Comparison of ENCODE assay signal across 17 cellular contexts in genomic region chr13:98405690-98406344, GRCh38.
DNase-seq lines count a peak whose midpoint lies in the region; ATAC-seq, FAIRE-seq and TF ChIP-seq lines count a peak whose summit lies in the region.
"Had no signal": no experiment of that assay in that cellular context is flagged by ENCODE, and none has a peak within 500 bp of the region (broad histone marks: within the 10 kb centered on the region; RNA-seq: fewer than 3 reads in every experiment).

No MANE protein-coding gene starts in this region.

- H2AK5ac ChIP-seq in IMR-90 (ENCODE audit: low read depth, low read length) = no peak overlapping the region

- no peak overlapping the region for H2AK9ac ChIP-seq in IMR-90 (replicated peaks; ENCODE audit: low read depth, low read length, poor library complexity)

- no TSS peak for BruUV-seq in IMR-90 (replicated peaks; lab: Mats Ljungman, UMichigan)

- 100% methylated on average over 1 of the region's 8 CpGs; no CpG with 5 or more reads in 1 of the 2 experiments for WGBS in IMR-90 (ENCODE audit: extremely low coverage in 2 of 2, insufficient read length in 1 of 2), 2 experiments
- WGBS in body of pancreas, 2 donors = 10 to 19% methylated on average over 8 of the region's 8 CpGs
- 9 to 52% (median 20%) methylated on average over 8 of the region's 8 CpGs for WGBS in small intestine, 3 donors

- CTCF ChIA-PET in IMR-90 (lab: Yijun Ruan, JAX) = no interaction called here

- no peak overlapping the region for H2BK120ac ChIP-seq in IMR-90 (ENCODE audit: low read depth, low read length)

- dilution Hi-C loops in IMR-90 (cut with HindIII; ENCODE audit: low sequenced_read_pairs, unreplicated experiment) = no loop called here

- no peak overlapping the region for H4K8ac ChIP-seq in IMR-90 (ENCODE audit: low read depth in 2 of 2, low read length in 2 of 2)

- no peak for TF ChIP-seq CTCF in IMR-90 (conservative IDR thresholded peaks at IDR 0.05; ENCODE audit: low read depth, low read length)
- no peak for TF ChIP-seq CTCF in body of pancreas (IDR thresholded peaks at IDR 0.05)

- H4K20me1 ChIP-seq in IMR-90 (ENCODE audit: insufficient read depth, low read length) = peaks cover 3% of the 10 kb centered on the region; the same call in 1 of the 2 replicates

- H2BK20ac ChIP-seq in IMR-90 (ENCODE audit: low read depth, low read length) = no peak overlapping the region

- H3K36me3 ChIP-seq in IMR-90 (ENCODE audit: control insufficient read depth, insufficient read depth, low read length) (peaks cover 35% of the 10 kb centered on the region), body of pancreas (replicated peaks in 1 of 2; ENCODE audit: insufficient read depth in 1 of 2, low read depth in 2 of 2) (no peaks in the 10 kb centered on the region), small intestine (ENCODE audit: control insufficient read depth in 2 of 2, insufficient read depth in 2 of 2, low read length in 2 of 2) (peaks cover 0 to 2% of the 10 kb centered on the region in 2 donors)
- H3K36me3 ChIP-seq: Peyer's patch had no signal

- no peaks in the 10 kb centered on the region for H3K9me3 ChIP-seq in IMR-90 (ENCODE audit: control insufficient read depth, insufficient read depth, low read length)
- no peaks in the 10 kb centered on the region for H3K9me3 ChIP-seq in body of pancreas
- H3K9me3 ChIP-seq in small intestine (ENCODE audit: control insufficient read depth, low read depth) = no peaks in the 10 kb centered on the region
- H3K9me3 ChIP-seq: Peyer's patch, right atrium auricular region had no signal

- DNase-seq in IMR-90 = no peak
- DNase-seq in NCI-H2081 (lab: John Stamatoyannopoulos, UW) = peak; percentile 76 to 94
- peak in 1 of 4 donors; percentile 42 for DNase-seq in body of pancreas
- peak; percentile 36 for DNase-seq in small intestine
- DNase-seq in HPDE6-E6E7 (ENCODE audit: extremely low spot score) = no peak
- DNase-seq in NCI-H226 = no peak
- DNase-seq in T-helper 9 cell = no peak
- DNase-seq: activated CD4-positive, alpha-beta T cell treated with anti-CD3 and anti-CD28 coated beads for 1 hour; brain microvascular endothelial cell; NCI-H526 treated with DMSO at 0.1 percent for 48 hours; Peyer's patch; T1000 had no signal

- no peak overlapping the region for H2BK15ac ChIP-seq in IMR-90 (ENCODE audit: low read depth, low read length)

- H3K4me1 ChIP-seq in IMR-90 (ENCODE audit: control insufficient read depth, insufficient read depth, low read length) (no peaks in the 10 kb centered on the region), body of pancreas (peaks cover 26% of the 10 kb centered on the region), small intestine (ENCODE audit: control insufficient read depth in 2 of 2, insufficient read depth in 1 of 2, low read depth in 1 of 2, low read length in 1 of 2) (no peaks in the 10 kb centered on the region)
- H3K4me1 ChIP-seq: Peyer's patch, right atrium auricular region had no signal

- in situ Hi-C loops in IMR-90 (cut with MboI; ENCODE audit: low sequenced_read_pairs) = no loop called here

- no peak for ATAC-seq in IMR-90 (ENCODE audit: low read depth)
- ATAC-seq in body of pancreas = peak; percentile 57

- FAIRE-seq in small intestine (lab: Jason Lieb, UNC) = no peak
- FAIRE-seq: endometrium, G401.6 had no signal

- no peak overlapping the region for H3K14ac ChIP-seq in IMR-90 (replicated peaks; ENCODE audit: low read depth, low read length)

- H3K9ac ChIP-seq in IMR-90 (ENCODE audit: low read depth, low read length) = no peak overlapping the region

- no peak for TF ChIP-seq POLR2A in IMR-90 (IDR thresholded peaks at IDR 0.05; ENCODE audit: low read depth, low read length)
- no peak for TF ChIP-seq POLR2A in body of pancreas (IDR thresholded peaks at IDR 0.05)

- H2BK5ac ChIP-seq in IMR-90 (ENCODE audit: low read depth, low read length, poor library complexity, severe bottlenecking) = no peak overlapping the region

- POLR2A ChIA-PET in IMR-90 (lab: Charles Lee; ENCODE audit: unreplicated experiment) = no interaction called here

- no peak overlapping the region for H3K4me3 ChIP-seq in IMR-90 (ENCODE audit: insufficient read depth, low read depth, low read length)
- H3K4me3 ChIP-seq in body of pancreas = no peak overlapping the region
- no peak overlapping the region for H3K4me3 ChIP-seq in small intestine (ENCODE audit: low read depth in 1 of 2, low read length in 2 of 2)
- H3K4me3 ChIP-seq: coronary artery, Peyer's patch, right atrium auricular region, SK-N-MC had no signal

- peaks cover 14 to 37% of the 10 kb centered on the region in 2 experiments for H3K79me1 ChIP-seq in IMR-90 (ENCODE audit: low read depth in 1 of 2, low read length in 2 of 2)

- no peak overlapping the region for H3K4me2 ChIP-seq in IMR-90 (ENCODE audit: low read depth, low read length)

- intact Hi-C loops in IMR-90 (cut with micrococcal nuclease) = no loop called here
- intact Hi-C loops in body of pancreas (cut with DNase I) = loop anchor here (10.0 kb wide), 1 partner anchor 261 kb away; the partner anchor contains the start of gene FARP1

- H2AFZ ChIP-seq in IMR-90 (replicated peaks; ENCODE audit: low read length, poor library complexity) = no peak overlapping the region

- H3K27me3 ChIP-seq in IMR-90 (ENCODE audit: control insufficient read depth, insufficient read depth, low read length) (no peaks in the 10 kb centered on the region), body of pancreas (no peaks in the 10 kb centered on the region), small intestine (ENCODE audit: control insufficient read depth in 2 of 2, insufficient read depth in 2 of 2, low read length in 2 of 2) (no peaks in the 10 kb centered on the region)
- H3K27me3 ChIP-seq: brain microvascular endothelial cell, Peyer's patch, right atrium auricular region had no signal

- H3K18ac ChIP-seq in IMR-90 (ENCODE audit: low read depth, low read length) = no peak overlapping the region

- TF ChIP-seq RAD21 in IMR-90 (IDR thresholded peaks at IDR 0.05; ENCODE audit: low read length) = no peak

- no peak overlapping the region for H4K91ac ChIP-seq in IMR-90 (ENCODE audit: insufficient read depth, low read depth, low read length)

- H3K27ac ChIP-seq in IMR-90 (ENCODE audit: insufficient read depth, low read length) (no peak overlapping the region), body of pancreas (peak overlapping the region; percentile 5 to 66 (median 48)), small intestine (ENCODE audit: low read depth in 1 of 2, low read length in 1 of 2) (no peak overlapping the region)
- H3K27ac ChIP-seq: brain microvascular endothelial cell, coronary artery, Peyer's patch, right atrium auricular region, SK-N-MC had no signal

- no peak overlapping the region for H3K4ac ChIP-seq in IMR-90 (ENCODE audit: low read depth, low read length)

- peaks cover 17% of the 10 kb centered on the region for H3K9me1 ChIP-seq in IMR-90 (ENCODE audit: insufficient read depth, low read length)

- no peak overlapping the region for H3K56ac ChIP-seq in IMR-90 (ENCODE audit: extremely low read depth, insufficient read depth, low read length)

- no peak overlapping the region for H4K5ac ChIP-seq in IMR-90 (ENCODE audit: low read depth, low read length)

- H3K23ac ChIP-seq in IMR-90 (ENCODE audit: low read depth, low read length) = no peak overlapping the region

TF ChIP-seq in IMR-90, 13 proteins besides CTCF, POLR2A, EP300 and RAD21:
- TF ChIP-seq MXI1 (IDR thresholded peaks at IDR 0.05; ENCODE audit: borderline replicate concordance, low read depth, low read length) (no peak), FOS (IDR thresholded peaks at IDR 0.05; ENCODE audit: low read depth, low read length) (no peak), RFX5 (IDR thresholded peaks at IDR 0.05; ENCODE audit: low read depth, low read length) (no peak), CEBPB (IDR thresholded peaks at IDR 0.05; ENCODE audit: low read depth, low read length) (no peak), MAFK (IDR thresholded peaks at IDR 0.05; ENCODE audit: low read depth, low read length) (peak; percentile 63), CHD1 (IDR thresholded peaks at IDR 0.05; ENCODE audit: low read depth, low read length) (no peak), NFE2L2 (IDR thresholded peaks at IDR 0.05; ENCODE audit: low read depth, low read length) (no peak), USF2 (IDR thresholded peaks at IDR 0.05; ENCODE audit: low read depth, low read length) (no peak), ELK1 (IDR thresholded peaks at IDR 0.05; ENCODE audit: borderline replicate concordance, low read depth, low read length) (no peak)
TF ChIP-seq in IMR-90: peak in this region for 1.

Comparison
In these comparisons a context has a peak if more than half of its experiments do, and no peak if none do; other contexts are left out.
1. DNase-seq: peak in NCI-H2081 (2 of 2) and small intestine (single experiment); none in IMR-90 (single experiment), HPDE6-E6E7 (single experiment), NCI-H226 (single experiment) and T-helper 9 cell (single experiment).
2. H3K27ac ChIP-seq: peak in body of pancreas (4 of 4); none in IMR-90 (single experiment) and small intestine (0 of 2).